ENCODE assay signal across 7 cellular contexts in the genomic region with DNA sequence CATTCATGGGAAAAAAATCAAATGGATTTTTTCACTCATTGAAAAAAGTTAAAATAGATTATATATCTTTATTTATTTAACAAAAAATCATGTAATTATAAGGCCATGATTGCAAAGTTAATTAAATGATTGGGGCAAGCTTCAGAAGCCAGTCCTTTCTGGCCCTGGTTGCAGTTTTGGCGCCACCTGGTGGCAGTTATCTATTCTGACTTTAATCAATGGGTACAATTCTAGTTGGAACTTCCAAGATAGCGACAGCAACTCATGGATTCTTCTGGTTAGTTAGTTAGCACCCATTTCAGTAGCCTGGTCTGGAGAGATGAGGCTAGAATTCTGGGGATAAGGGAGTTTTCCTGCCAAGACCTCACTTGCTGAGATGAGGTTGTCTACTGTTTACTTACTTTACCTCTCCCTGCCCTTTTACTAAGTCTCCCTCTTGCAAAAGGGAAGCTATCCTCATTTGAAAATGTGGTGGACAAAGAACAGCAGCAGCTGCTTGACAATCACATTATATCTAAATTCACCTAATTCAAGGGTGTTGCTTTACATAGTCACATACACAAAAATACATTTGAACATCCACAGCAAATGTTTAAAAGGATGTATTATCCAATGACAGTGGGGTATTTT. TPM values are rescaled to one million over a fixed set of nuclear protein-coding genes. Genes with fewer than 3 reads are reported as not detected.
DNase-seq lines count a peak whose midpoint lies in the region; ATAC-seq, FAIRE-seq and TF ChIP-seq lines count a peak whose summit lies in the region.

No MANE protein-coding gene starts in this region.

- no peak for TF ChIP-seq EP300 in SK-N-SH (IDR thresholded peaks at IDR 0.05; ENCODE audit: borderline replicate concordance in 1 of 2, low read depth in 1 of 2, low read length in 1 of 2)

- H3K9ac ChIP-seq in SK-N-SH = no peak overlapping the region

- peak; percentile 89 for TF ChIP-seq RAD21 in SK-N-SH (IDR thresholded peaks at IDR 0.05; ENCODE audit: low read length)

- intact Hi-C loops in head of caudate nucleus (cut with DNase I) (no loop called here), posterior vena cava (cut with DNase I) (loop anchor here (5.0 kb wide), 2 partner anchors 243 to 403 kb away; no protein-coding TSS in a partner anchor), aorta (cut with DNase I) (loop anchor here (2.0 to 5.0 kb wide), 3 partner anchors 43 to 403 kb away; no protein-coding TSS in a partner anchor)

- no peak for ATAC-seq in aorta (ENCODE audit: low FRiP score)

- H3K4me3 ChIP-seq in SK-N-SH (ENCODE audit: low read depth in 2 of 2, low read length in 1 of 2) (no peak overlapping the region; a peak in 1 of 4 replicates), aorta (ENCODE audit: low read length in 2 of 2) (no peak overlapping the region)

- POLR2A ChIA-PET in SK-N-SH (lab: Yijun Ruan, JAX) = interaction anchor here (0.9 kb wide), 1 partner anchor 404 kb away, joined by 6 read pairs; no protein-coding TSS in a partner anchor

- H3K36me3 ChIP-seq in SK-N-SH (replicated peaks in 1 of 2; ENCODE audit: control insufficient read depth in 1 of 2, insufficient read depth in 2 of 2, low read length in 1 of 2) (peaks cover 6 to 31% of the 10 kb centered on the region in 2 experiments), aorta (ENCODE audit: control insufficient read depth in 1 of 2, insufficient read depth in 2 of 2, low read length in 1 of 2) (peaks cover 0 to 7% of the 10 kb centered on the region in 2 donors)

- DNase-seq in GM18507 (ENCODE audit: extremely low spot score, insufficient read length, low read depth) (peak; percentile 11), LoVo (ENCODE audit: low spot score) (peak; percentile 71), SK-N-SH (peak; percentile 43), head of caudate nucleus (peak; percentile 49 to 92 (median 77)), posterior vena cava (ENCODE audit: low spot score) (peak; percentile 86), aorta (peak; percentile 66 to 84)
- DNase-seq in activated naive CD4-positive, alpha-beta T cell treated with anti-CD3 and anti-CD28 coated beads, Interleukin-2, amount 10 ng/mL, durations not matched to agents 7 days and 5 days = peak; percentile 75

- H3K36me3 Mint-ChIP-seq in activated naive CD4-positive, alpha-beta T cell treated with anti-CD3 and anti-CD28 coated beads, Interleukin-2, amount 10 ng/mL, durations not matched to agents 7 days and 5 days = no peaks in the 10 kb centered on the region

- no peaks in the 10 kb centered on the region for H4K20me1 ChIP-seq in SK-N-SH (ENCODE audit: insufficient read depth)

- no peaks in the 10 kb centered on the region for H3K27me3 ChIP-seq in SK-N-SH (ENCODE audit: insufficient read depth)
- no peaks in the 10 kb centered on the region for H3K27me3 ChIP-seq in aorta (ENCODE audit: control insufficient read depth in 1 of 2, insufficient read depth in 2 of 2, low read length in 1 of 2)

- H3K4me2 ChIP-seq in SK-N-SH = no peak overlapping the region

- no peaks in the 10 kb centered on the region for H3K9me2 ChIP-seq in SK-N-SH

- TF ChIP-seq CTCF in SK-N-SH (IDR thresholded peaks at IDR 0.05) = peak; percentile 87

- H3K4me1 ChIP-seq in SK-N-SH (ENCODE audit: control insufficient read depth in 1 of 2, insufficient read depth in 2 of 2, low read depth in 1 of 2, low read length in 1 of 2) (no peaks in the 10 kb centered on the region), aorta (ENCODE audit: control insufficient read depth in 1 of 2, insufficient read depth in 2 of 2, low read length in 2 of 2) (peaks cover 0 to 1% of the 10 kb centered on the region in 2 donors)

- H3K4me3 Mint-ChIP-seq in activated naive CD4-positive, alpha-beta T cell treated with anti-CD3 and anti-CD28 coated beads, Interleukin-2, amount 10 ng/mL, durations not matched to agents 7 days and 5 days = no peak overlapping the region

- WGBS in SK-N-SH (ENCODE audit: low lambda C conversion rate) = 27% methylated on average over 2 of the region's 2 CpGs
- 11 to 14% methylated on average over 2 of the region's 2 CpGs for WGBS in aorta, 2 donors

- H3K27me3 Mint-ChIP-seq in activated naive CD4-positive, alpha-beta T cell treated with anti-CD3 and anti-CD28 coated beads, Interleukin-2, amount 10 ng/mL, durations not matched to agents 7 days and 5 days = no peaks in the 10 kb centered on the region

- FAIRE-seq in GM18507 (lab: Jason Lieb, UNC) = peak; percentile 72

- H3F3A ChIP-seq in SK-N-SH (replicated peaks; ENCODE audit: insufficient read depth) = peaks cover 7% of the 10 kb centered on the region

- H3K9me3 ChIP-seq in SK-N-SH (no peaks in the 10 kb centered on the region), aorta (ENCODE audit: control insufficient read depth, low read length) (no peaks in the 10 kb centered on the region)

- H3K79me2 ChIP-seq in SK-N-SH (ENCODE audit: insufficient read depth) = no peaks in the 10 kb centered on the region

- H3K27ac Mint-ChIP-seq in activated naive CD4-positive, alpha-beta T cell treated with anti-CD3 and anti-CD28 coated beads, Interleukin-2, amount 10 ng/mL, durations not matched to agents 7 days and 5 days = no peak overlapping the region

- no peaks in the 10 kb centered on the region for H3K4me1 Mint-ChIP-seq in activated naive CD4-positive, alpha-beta T cell treated with anti-CD3 and anti-CD28 coated beads, Interleukin-2, amount 10 ng/mL, durations not matched to agents 7 days and 5 days

- H2AFZ ChIP-seq in SK-N-SH (ENCODE audit: low read depth) = no peak overlapping the region

- CTCF ChIA-PET in SK-N-SH (lab: Yijun Ruan, JAX) = interaction anchor here (0.6 to 9.9 kb wide), 78 partner anchors 9 to 618 kb away, joined by 3 to 118 read pairs (median 4); a partner anchor contains a TSS
- CTCF ChIA-PET in activated naive CD4-positive, alpha-beta T cell treated with anti-CD3 and anti-CD28 coated beads, Interleukin-2, amount 10 ng/mL, durations not matched to agents 7 days and 5 days (lab: Charles Lee) = interaction anchor here (0.8 to 3.3 kb wide), 16 partner anchors 11 to 506 kb away, joined by 3 to 26 read pairs (median 4); no protein-coding TSS in a partner anchor

- H3K27ac ChIP-seq in SK-N-SH (ENCODE audit: low read depth in 2 of 2, low read length in 1 of 2) (no peak overlapping the region; a peak in 1 of 4 replicates), aorta (ENCODE audit: low read depth in 1 of 2, low read length in 2 of 2) (no peak overlapping the region)

- H3K9me3 Mint-ChIP-seq in activated naive CD4-positive, alpha-beta T cell treated with anti-CD3 and anti-CD28 coated beads, Interleukin-2, amount 10 ng/mL, durations not matched to agents 7 days and 5 days = no peaks in the 10 kb centered on the region

TF ChIP-seq in SK-N-SH, 30 proteins besides CTCF, POLR2A, EP300 and RAD21:
- TF ChIP-seq SMC3 (IDR thresholded peaks at IDR 0.05; ENCODE audit: low read depth, low read length) = peak; percentile 88
- no peak for TF ChIP-seq POLR2AphosphoS5 (IDR thresholded peaks at IDR 0.05; ENCODE audit: low read depth, low read length)

RNA-seq across cellular contexts. Expression of a gene that starts 42.3 kb away (rescaled TPM):
- 9.0 and 15.4 TPM in 2 replicates for polyA plus RNA-seq in SK-N-SH (2012; rRNA removed)
- 12.4 and 13.4 TPM in 2 replicates for polyA plus RNA-seq in SK-N-SH (2012; cell fraction: cytosol; rRNA removed)
- 13.5 and 36.9 TPM in 2 replicates for polyA plus RNA-seq in SK-N-SH (2012; cell fraction: nucleus; rRNA removed)
- 10 to 100 TPM; 15.5 to 18.6 TPM for total RNA-seq in posterior vena cava
- 10 to 100 TPM; 17.0 to 17.6 TPM for total RNA-seq in aorta
- polyA plus RNA-seq in aorta = 1 to 10 TPM; 3.6 to 4.4 TPM

Comparison
In these comparisons a context has a peak if more than half of its experiments do, and no peak if none do; other contexts are left out.
1. DNase-seq: peak in every context shown above with its lines; median percentile 86 in posterior vena cava; 77 in head of caudate nucleus; 75 in activated naive CD4-positive, alpha-beta T cell treated with anti-CD3 and anti-CD28 coated beads, Interleukin-2, amount 10 ng/mL, durations not matched to agents 7 days and 5 days; 75 in aorta; 71 in LoVo; 43 in SK-N-SH; 11 in GM18507.